In the genomic region with DNA sequence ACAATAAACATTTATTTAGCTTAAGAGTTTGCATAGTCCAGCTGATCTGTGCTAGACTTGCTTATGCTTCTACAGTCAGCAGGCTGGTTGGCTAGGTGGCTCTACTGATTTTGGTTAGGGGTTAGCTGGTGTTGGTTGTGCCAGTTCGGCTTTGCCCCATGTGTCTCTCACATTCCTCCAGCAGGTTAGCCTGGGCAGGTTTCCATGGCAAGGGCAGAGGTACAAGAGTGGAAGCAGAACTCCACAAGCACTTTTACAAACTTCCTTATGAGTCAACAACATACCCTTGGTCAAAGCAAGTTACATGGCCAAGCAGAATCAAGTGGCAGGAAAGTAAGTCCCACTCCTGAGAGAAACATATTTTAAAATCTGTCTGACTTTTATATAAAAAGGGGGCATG, we compare ENCODE assay signal across 21 cellular contexts.
DNase-seq lines count a peak whose midpoint lies in the region; ATAC-seq and TF ChIP-seq lines count a peak whose summit lies in the region.
"Had no signal": no experiment of that assay in that cellular context is flagged by ENCODE, and none has a peak within 500 bp of the region (broad histone marks: within the 10 kb centered on the region; RNA-seq: fewer than 3 reads in every experiment).

No MANE protein-coding gene starts in this region.

- peaks cover 3 to 4% of the 10 kb centered on the region in 2 experiments for H3K36me3 ChIP-seq in trophoblast cell (ENCODE audit: control insufficient read depth in 1 of 2, insufficient read depth in 2 of 2, low read length in 2 of 2)

- H4K8ac ChIP-seq in trophoblast cell (ENCODE audit: low read depth, low read length): no peak overlapping the region

- H4K12ac ChIP-seq in trophoblast cell (ENCODE audit: low read depth, low read length): no peak overlapping the region

- no peak overlapping the region for H3K23ac ChIP-seq in trophoblast cell (ENCODE audit: low read length)

- H3K9me3 ChIP-seq in trophoblast cell (ENCODE audit: insufficient read depth, low read depth, low read length): no peaks in the 10 kb centered on the region

- no peak overlapping the region for H2BK12ac ChIP-seq in trophoblast cell (ENCODE audit: low read length)

- H3K4me2 ChIP-seq in trophoblast cell (ENCODE audit: low read length): no peak overlapping the region
- H3K4me2 ChIP-seq: GM23338 had no signal

- H3K79me1 ChIP-seq in trophoblast cell (ENCODE audit: low read length): no peaks in the 10 kb centered on the region

- H3K9ac ChIP-seq in trophoblast cell (ENCODE audit: low read length): peak overlapping the region; percentile 5

- H2BK5ac ChIP-seq in trophoblast cell (ENCODE audit: low read depth, low read length, poor library complexity): no peak overlapping the region

- H3K4me3 ChIP-seq in GM12865 (ENCODE audit: low read depth, low read length): no peak overlapping the region
- H3K4me3 ChIP-seq in trophoblast cell (ENCODE audit: low read depth, low read length): no peak overlapping the region
- H3K4me3 ChIP-seq: GM23338 had no signal

- WGBS in trophoblast cell (ENCODE audit: extremely low coverage, insufficient coverage, insufficient read length): no CpG with 5 or more reads among the region's 1 CpG

- no peaks in the 10 kb centered on the region for H3K79me2 ChIP-seq in trophoblast cell (ENCODE audit: control insufficient read depth, insufficient read depth, low read length, poor library complexity)

- H2AFZ ChIP-seq in trophoblast cell (ENCODE audit: insufficient read depth, low read length, poor library complexity): no peak overlapping the region
- H2AFZ ChIP-seq: GM23338 had no signal

- TF ChIP-seq CTCF in GM12865 (IDR thresholded peaks at IDR 0.05; ENCODE audit: insufficient read depth, low read depth, low read length, missing control alignments): no peak

- ATAC-seq in esophagus mucosa (peak; percentile 35), HG02759 (IDR thresholded peaks at IDR 0.05; ENCODE audit: unreplicated experiment) (no peak)
- ATAC-seq: GM23338, HCT116, Panc1 had no signal

- H3K18ac ChIP-seq in trophoblast cell (ENCODE audit: low read length): no peak overlapping the region

- no peak overlapping the region for H3K27ac ChIP-seq in trophoblast cell (ENCODE audit: low read depth, low read length)

- H3K4me1 ChIP-seq in trophoblast cell (ENCODE audit: control insufficient read depth in 1 of 2, insufficient read depth in 2 of 2, low read length in 2 of 2): no peaks in the 10 kb centered on the region

- no peak overlapping the region for H2BK120ac ChIP-seq in trophoblast cell (ENCODE audit: insufficient read depth, low read length, poor library complexity)

- no peak overlapping the region for H3K4ac ChIP-seq in trophoblast cell (ENCODE audit: low read depth, low read length)

- no peak overlapping the region for H2AK5ac ChIP-seq in trophoblast cell (ENCODE audit: low read length)

- H4K91ac ChIP-seq in trophoblast cell (ENCODE audit: low read depth, low read length): no peak overlapping the region

- DNase-seq in GM12865 (ENCODE audit: low read depth): peak; percentile 2
- DNase-seq in OCI-M1 (lab: John Stamatoyannopoulos, UW): peak; percentile 40
- DNase-seq in trophoblast cell: no peak
- no peak for DNase-seq in GM03348 (ENCODE audit: low spot score)
- DNase-seq in NCI-H2029 (lab: John Stamatoyannopoulos, UW): no peak
- no peak for DNase-seq in A172 (ENCODE audit: low spot score)
- DNase-seq: EL, GF-D8, IMR-90, Karpas-422, NCI-H1417, NCI-H1930, NCI-H2227 treated with DMSO at 0.1 percent for 48 hours, NCI-H510A, NCI-H748 treated with DMSO at 0.1 percent for 48 hours, T-helper 1 cell had no signal

- no peak overlapping the region for H3K14ac ChIP-seq in trophoblast cell (ENCODE audit: low read length)

- no peaks in the 10 kb centered on the region for H3K27me3 ChIP-seq in trophoblast cell (ENCODE audit: insufficient read depth, low read length)

Comparison
In these comparisons a context has a peak if more than half of its experiments do, and no peak if none do; other contexts are left out.
1. DNase-seq: peak in GM12865 (single experiment) and OCI-M1 (single experiment); none in trophoblast cell (0 of 2), GM03348 (single experiment), NCI-H2029 (single experiment) and A172 (single experiment).